Comparison of ENCODE assay signal across 9 cellular contexts in genomic region chr2:240460781-240461431, GRCh38. TPM values are rescaled to one million over a fixed set of nuclear protein-coding genes. Genes with fewer than 3 reads are reported as not detected.
A peak's percentile ranks its signal among the peaks of the same experiment; 100 is the strongest.
DNase-seq lines count a peak whose midpoint lies in the region; ATAC-seq and TF ChIP-seq lines count a peak whose summit lies in the region.
"Had no signal": no experiment of that assay in that cellular context is flagged by ENCODE, and none has a peak within 500 bp of the region (broad histone marks: within the 10 kb centered on the region; RNA-seq: fewer than 3 reads in every experiment).

No MANE protein-coding gene starts in this region.

- POLR2A ChIA-PET in RWPE1 (lab: Yijun Ruan, JAX; ENCODE audit: low non-redundant PET): no interaction called here

- CTCF ChIA-PET in RWPE1 (lab: Yijun Ruan, JAX): no interaction called here

- peak overlapping the region; percentile 36 for H3K27ac ChIP-seq in RWPE1

- DNase-seq in RWPE1 (ENCODE audit: low spot score): no peak
- peak in 25 of 42 donors; percentile 1 to 37 (median 9) for DNase-seq in head of caudate nucleus
- DNase-seq in posterior vena cava (ENCODE audit: low spot score): peak; percentile 76
- DNase-seq in putamen (ENCODE audit: low spot score): no peak
- no peak for DNase-seq in NCI-H146 treated with DMSO at 0.1 percent for 48 hours (lab: John Stamatoyannopoulos, UW; ENCODE audit: unreplicated experiment)
- DNase-seq: stimulated activated CD4-positive, alpha-beta T cell treated with anti-CD3 and anti-CD28 coated beads, Interleukin-4, amount 100 ng/mL, for 24 hours had no signal

- peak; percentile 5 for TF ChIP-seq CTCF in GM12873 (IDR thresholded peaks at IDR 0.05; ENCODE audit: insufficient read depth, low read depth, low read length, missing control alignments)
- no peak for TF ChIP-seq CTCF in RWPE1 (conservative IDR thresholded peaks at IDR 0.05; ENCODE audit: low read depth)

- intact Hi-C loops in head of caudate nucleus (cut with DNase I) (no loop called here), posterior vena cava (cut with DNase I) (no loop called here)

- no peak for ATAC-seq in GM18870 (IDR thresholded peaks at IDR 0.05; ENCODE audit: unreplicated experiment)
- no peak for ATAC-seq in GM18867 (IDR thresholded peaks at IDR 0.05; ENCODE audit: unreplicated experiment)

RNA-seq across cellular contexts. Expression of gene GPC1, which starts 25.4 kb away (rescaled TPM):
- total RNA-seq in posterior vena cava: 10 to 100 TPM; 69.5 to 83.1 TPM

Comparison
In these comparisons a context has a peak if more than half of its experiments do, and no peak if none do; other contexts are left out.
1. DNase-seq: peak in head of caudate nucleus (25 of 42) and posterior vena cava (single experiment); none in RWPE1 (single experiment), putamen (single experiment) and NCI-H146 treated with DMSO at 0.1 percent for 48 hours (single experiment).